ENCODE assay signal across 8 cellular contexts in the genomic region with DNA sequence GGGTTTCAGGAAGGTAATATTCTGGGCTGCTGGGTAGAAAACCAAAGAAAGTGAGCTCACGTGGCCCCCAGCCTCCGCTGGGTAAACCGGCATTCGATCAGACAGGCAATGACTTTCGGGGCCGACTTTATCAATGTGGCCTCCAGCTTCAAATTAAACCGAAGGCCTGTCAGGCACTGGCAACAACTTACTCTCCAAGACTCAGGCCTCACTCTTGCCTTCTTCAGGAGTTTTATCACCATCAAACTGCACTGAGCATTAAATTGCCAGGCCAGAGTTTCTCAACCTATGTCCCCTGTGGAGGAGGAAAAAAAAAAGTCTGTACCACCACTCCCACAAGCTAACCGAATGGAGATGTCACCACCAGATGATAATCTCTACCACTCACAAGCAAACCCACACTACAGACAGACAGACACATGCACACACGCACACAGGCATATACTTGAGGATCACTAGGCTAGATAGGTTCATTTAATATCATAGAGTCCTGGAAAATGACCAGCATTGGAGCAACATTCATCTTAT. TPM values are rescaled to one million over a fixed set of nuclear protein-coding genes. Genes with fewer than 3 reads are reported as not detected.
DNase-seq lines count a peak whose midpoint lies in the region; ATAC-seq, FAIRE-seq and TF ChIP-seq lines count a peak whose summit lies in the region.

No MANE protein-coding gene starts in this region.

- H3K4me3 ChIP-seq in H7 (ENCODE audit: insufficient read depth, low read depth, low read length), result peak overlapping the region; percentile 81
- peak overlapping the region in 1 of 3 experiments; percentile 80 for H3K4me3 ChIP-seq in endothelial cell of umbilical vein (replicated peaks in 1 of 3; ENCODE audit: insufficient read depth in 1 of 3, low read depth in 1 of 3, low read length in 3 of 3)
- no peak overlapping the region for H3K4me3 ChIP-seq in trophoblast cell (ENCODE audit: low read depth, low read length)

- H3K4me2 ChIP-seq in endothelial cell of umbilical vein (ENCODE audit: insufficient read depth, low read length) (peak overlapping the region; percentile 98), trophoblast cell (ENCODE audit: low read length) (peak overlapping the region; percentile 89)

- H3K36me3 ChIP-seq in H7 (replicated peaks; ENCODE audit: control insufficient read depth, insufficient read depth, low read length) (no peaks in the 10 kb centered on the region), endothelial cell of umbilical vein (ENCODE audit: control insufficient read depth in 2 of 2, extremely low read depth in 1 of 2, insufficient read depth in 2 of 2, low read length in 2 of 2) (no peaks in the 10 kb centered on the region), trophoblast cell (ENCODE audit: control insufficient read depth in 1 of 2, insufficient read depth in 2 of 2, low read length in 2 of 2) (no peaks in the 10 kb centered on the region)

- dilution Hi-C loops in endothelial cell of umbilical vein (cut with MboI; ENCODE audit: extremely low pct_ligation_motif_present, low sequenced_read_pairs), result no loop called here

- no peaks in the 10 kb centered on the region for H4K20me1 ChIP-seq in endothelial cell of umbilical vein (replicated peaks; ENCODE audit: control insufficient read depth, extremely low read depth, insufficient read depth, low read length)

- CTCF ChIA-PET in endothelial cell of umbilical vein (lab: Charles Lee), result interaction anchor here (0.9 to 1.6 kb wide), 6 partner anchors 10 to 315 kb away, joined by 3 to 5 read pairs (median 4); no protein-coding TSS in a partner anchor

- H3K79me1 ChIP-seq in trophoblast cell (ENCODE audit: low read length), result peaks cover 10% of the 10 kb centered on the region

- H3K9me3 ChIP-seq in endothelial cell of umbilical vein (replicated peaks; ENCODE audit: control insufficient read depth, insufficient read depth, low read length) (no peaks in the 10 kb centered on the region), trophoblast cell (ENCODE audit: insufficient read depth, low read depth, low read length) (no peaks in the 10 kb centered on the region)

- no peak overlapping the region for H4K12ac ChIP-seq in trophoblast cell (ENCODE audit: low read depth, low read length)

- no peak overlapping the region for H2BK12ac ChIP-seq in trophoblast cell (ENCODE audit: low read length)

- intact Hi-C loops in endothelial cell of umbilical vein (cut with micrococcal nuclease), result loop anchor here (2.0 to 5.0 kb wide), 4 partner anchors 77 to 411 kb away; partner anchors contain the start of gene E2F3

- H2BK120ac ChIP-seq in trophoblast cell (ENCODE audit: insufficient read depth, low read length, poor library complexity), result no peak overlapping the region

- in situ Hi-C loops in GM13977 (cut with MboI; ENCODE audit: low pct_unique_long_range_greater_than_20kb, low sequenced_read_pairs, unreplicated experiment), result no loop called here

- H4K8ac ChIP-seq in trophoblast cell (ENCODE audit: low read depth, low read length), result peak overlapping the region; percentile 31

- no peak for TF ChIP-seq CTCF in endothelial cell of umbilical vein (IDR thresholded peaks at IDR 0.05; ENCODE audit: extremely low read depth in 1 of 2, insufficient read depth in 1 of 2, low read depth in 1 of 2, low read length in 2 of 2)
- no peak for TF ChIP-seq CTCF in GM13977 (IDR thresholded peaks at IDR 0.05; ENCODE audit: extremely low read depth, insufficient read depth, missing control alignments)

- H4K91ac ChIP-seq in trophoblast cell (ENCODE audit: low read depth, low read length), result no peak overlapping the region

- no TSS peak for BruUV-seq in endothelial cell of umbilical vein (replicated peaks; lab: Mats Ljungman, UMichigan)

- ATAC-seq in GM18907 (IDR thresholded peaks at IDR 0.05; ENCODE audit: unreplicated experiment) (no peak), HG02840 (IDR thresholded peaks at IDR 0.05; ENCODE audit: low FRiP score, unreplicated experiment) (no peak)

- peaks cover 15% of the 10 kb centered on the region for H3K4me1 ChIP-seq in endothelial cell of umbilical vein (ENCODE audit: control insufficient read depth, extremely low read depth, insufficient read depth, low read length)
- peaks cover 2% of the 10 kb centered on the region in 2 experiments for H3K4me1 ChIP-seq in trophoblast cell (ENCODE audit: control insufficient read depth in 1 of 2, insufficient read depth in 2 of 2, low read length in 2 of 2)

- H3K9ac ChIP-seq in endothelial cell of umbilical vein (replicated peaks; ENCODE audit: extremely low read depth, insufficient read depth, low read length) (peak overlapping the region; percentile 56), trophoblast cell (ENCODE audit: low read length) (no peak overlapping the region)

- no peaks in the 10 kb centered on the region for H3K79me2 ChIP-seq in endothelial cell of umbilical vein (ENCODE audit: control insufficient read depth, insufficient read depth, low read length)
- H3K79me2 ChIP-seq in trophoblast cell (ENCODE audit: control insufficient read depth, insufficient read depth, low read length, poor library complexity), result peaks cover 2% of the 10 kb centered on the region

- no peak overlapping the region for H2AK5ac ChIP-seq in trophoblast cell (ENCODE audit: low read length)

- H3K27me3 ChIP-seq in H7 (ENCODE audit: control insufficient read depth, insufficient read depth, low read length) (no peaks in the 10 kb centered on the region), endothelial cell of umbilical vein (ENCODE audit: control insufficient read depth in 2 of 2, insufficient read depth in 2 of 2, low read length in 2 of 2) (no peaks in the 10 kb centered on the region), trophoblast cell (ENCODE audit: insufficient read depth, low read length) (no peaks in the 10 kb centered on the region)

- TF ChIP-seq POLR2A in endothelial cell of umbilical vein (IDR thresholded peaks at IDR 0.05; ENCODE audit: low read depth, low read length), result no peak

- no CpG with 5 or more reads among the region's 9 CpGs for WGBS in trophoblast cell (ENCODE audit: extremely low coverage, insufficient coverage, insufficient read length)

- POLR2A ChIA-PET in endothelial cell of umbilical vein (lab: Charles Lee), result no interaction called here

- no peak for FAIRE-seq in endothelial cell of umbilical vein (lab: Jason Lieb, UNC)

- DNase-seq in H7 (no peak), RPMI8226 (peak; percentile 53), endothelial cell of umbilical vein (ENCODE audit: low read depth, low spot score) (no peak), trophoblast cell (no peak), GM13977 (ENCODE audit: low spot score) (no peak)
- no peak for DNase-seq in stimulated activated CD4-positive, alpha-beta T cell treated with anti-CD3 and anti-CD28 coated beads, Interleukin-4, amount 100 ng/mL, for 1 hour

- no peak overlapping the region for H3K18ac ChIP-seq in trophoblast cell (ENCODE audit: low read length)

- H3K9me1 ChIP-seq in endothelial cell of umbilical vein (replicated peaks; ENCODE audit: control insufficient read depth, extremely low read depth, insufficient read depth, low read length), result no peaks in the 10 kb centered on the region

- H3K23ac ChIP-seq in trophoblast cell (ENCODE audit: low read length), result no peak overlapping the region

- H3K27ac ChIP-seq in endothelial cell of umbilical vein (ENCODE audit: insufficient read depth, low read depth, low read length) (peak overlapping the region; percentile 55), trophoblast cell (ENCODE audit: low read depth, low read length) (no peak overlapping the region)

- no peak overlapping the region for H3K4ac ChIP-seq in trophoblast cell (ENCODE audit: low read depth, low read length)

- H2AFZ ChIP-seq in endothelial cell of umbilical vein (ENCODE audit: low read depth, low read length) (peak overlapping the region; percentile 100), trophoblast cell (ENCODE audit: insufficient read depth, low read length, poor library complexity) (no peak overlapping the region)

- H2BK5ac ChIP-seq in trophoblast cell (ENCODE audit: low read depth, low read length, poor library complexity), result no peak overlapping the region

- no peak overlapping the region for H3K14ac ChIP-seq in trophoblast cell (ENCODE audit: low read length)

TF ChIP-seq in endothelial cell of umbilical vein, 7 proteins besides CTCF, POLR2A, EP300 and RAD21:
- TF ChIP-seq MYC (IDR thresholded peaks at IDR 0.05; ENCODE audit: low read depth, low read length) (no peak), MAX (IDR thresholded peaks at IDR 0.05; ENCODE audit: insufficient read depth, insufficient read length) (no peak), FOS (IDR thresholded peaks at IDR 0.05; ENCODE audit: borderline replicate concordance, insufficient read depth, low read length) (no peak), POLR2AphosphoS5 (IDR thresholded peaks at IDR 0.05; ENCODE audit: insufficient read depth, low read depth, low read length) (no peak), JUN (IDR thresholded peaks at IDR 0.05; ENCODE audit: borderline replicate concordance, insufficient read depth, insufficient read length, low read depth) (no peak), EZH2 (IDR thresholded peaks at IDR 0.05; ENCODE audit: borderline replicate concordance, low read depth, low read length, severe bottlenecking) (no peak), GATA2 (IDR thresholded peaks at IDR 0.05; ENCODE audit: insufficient read depth, insufficient read length, low read depth, low read length) (no peak)

RNA-seq across cellular contexts. Expression of gene MBOAT1, which starts 1.1 kb away (rescaled TPM):
- total RNA-seq in H7 (2014; rRNA removed; shearing (Covaris generic)), result 17.9 and 23.6 TPM in 2 replicates
- total RNA-seq in endothelial cell of umbilical vein, result 4.8 and 5.4 TPM in 2 replicates
- polyA plus RNA-seq in endothelial cell of umbilical vein, result 2.1 and 2.3 TPM in 2 replicates
- 1.1 and 1.5 TPM in 2 replicates for polyA plus RNA-seq in endothelial cell of umbilical vein (2011; cell fraction: cytosol; rRNA removed)
- polyA plus RNA-seq in endothelial cell of umbilical vein (2011; cell fraction: nucleus; rRNA removed), result 7.1 and 9.4 TPM in 2 replicates
- polyA plus RNA-seq in endothelial cell of umbilical vein (2012), result 1.3 TPM in 2 replicates
- 5.2 and 7.2 TPM in 2 replicates for polyA minus RNA-seq in endothelial cell of umbilical vein
- polyA minus RNA-seq in endothelial cell of umbilical vein (2011; cell fraction: cytosol; rRNA and poly(A)+ RNA removed), result 8.5 TPM
- polyA minus RNA-seq in endothelial cell of umbilical vein (2011; cell fraction: nucleus; rRNA and poly(A)+ RNA removed), result 5.6 and 6.4 TPM in 2 replicates
- 4.5 and 4.7 TPM in 2 replicates for polyA plus RNA-seq in trophoblast cell (2013)
